In the genomic region with DNA sequence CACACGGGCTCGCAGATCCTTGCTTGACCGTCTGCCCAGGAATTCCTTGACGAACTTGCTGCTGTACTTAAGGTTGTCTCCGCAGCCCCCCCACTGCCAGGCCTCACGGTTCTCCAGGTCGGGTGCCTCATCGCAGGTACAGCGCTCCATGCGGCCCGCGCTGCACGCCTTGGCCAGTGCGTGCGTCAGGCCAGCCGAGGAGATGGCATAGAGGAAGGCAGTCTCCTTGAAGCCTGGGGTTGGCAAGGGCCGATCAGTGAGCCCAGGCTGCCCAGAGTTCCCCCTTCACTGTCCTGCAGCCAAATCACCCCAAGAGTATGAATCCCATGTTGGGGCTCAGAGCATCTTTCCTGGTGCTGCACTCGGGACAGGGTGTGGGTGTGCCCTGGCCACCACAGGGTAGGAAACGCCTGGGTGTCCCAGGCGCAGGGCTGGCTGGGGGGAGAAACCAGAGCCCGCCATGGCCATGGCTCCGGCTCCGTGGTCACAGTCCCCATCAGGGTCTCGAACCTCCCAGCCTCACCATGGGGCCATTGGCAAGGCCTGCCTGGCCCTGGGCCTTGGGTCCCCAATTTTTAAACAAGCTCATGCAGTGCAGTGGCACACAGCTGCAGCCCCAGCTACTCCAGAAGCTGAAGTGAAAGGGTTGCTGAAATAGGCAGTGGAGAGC, we compare ENCODE assay signal across 21 cellular contexts.
"Had no signal": no experiment of that assay in that cellular context is flagged by ENCODE, and none has a peak within 500 bp of the region (broad histone marks: within the 10 kb centered on the region; RNA-seq: fewer than 3 reads in every experiment).

No MANE protein-coding gene starts in this region.

- H3K27me3 Mint-ChIP-seq: naive B cell; stimulated activated naive CD8-positive, alpha-beta T cell treated with anti-CD3 and anti-CD28 coated beads, Interleukin-15, amount 100 ng/mL, for 72 hours had no signal

- ATAC-seq: psoas muscle; stimulated activated naive B cell treated with anti-CD40 and anti-IgM and Interleukin-4, amounts not matched to agents 10 μg/mL and 1 μg/mL and 100 μg/mL, for 72 hours; stimulated activated naive CD8-positive, alpha-beta T cell treated with anti-CD3 and anti-CD28 coated beads, Interleukin-15, amount 100 ng/mL, for 72 hours had no signal

- H3K4me3 ChIP-seq: coronary artery, dorsolateral prefrontal cortex, heart left ventricle, left ventricle myocardium inferior, psoas muscle, sigmoid colon, skin epidermis, testis had no signal

- H3K9me3 Mint-ChIP-seq: naive B cell; nephron; stimulated activated naive B cell treated with anti-CD40 and anti-IgM and Interleukin-4, amounts not matched to agents 10 μg/mL and 1 μg/mL and 100 μg/mL, for 72 hours; stimulated activated naive CD8-positive, alpha-beta T cell treated with anti-CD3 and anti-CD28 coated beads, Interleukin-15, amount 100 ng/mL, for 72 hours had no signal

- H3K4me1 ChIP-seq: left ventricle myocardium inferior, testis had no signal

- H3K27me3 ChIP-seq: dorsolateral prefrontal cortex, heart left ventricle, sigmoid colon, testis had no signal

- DNase-seq: dorsolateral prefrontal cortex; effector CD8-positive, alpha-beta T cell; foreskin melanocyte; hypothalamus; islet precursor cell; left ventricle myocardium inferior; mesendoderm; naive B cell; retina; sigmoid colon; stimulated activated CD4-positive, alpha-beta T cell treated with anti-CD3 and anti-CD28 coated beads, Interleukin-2, amount 100 ng/mL, for 24 hours; stimulated activated CD4-positive, alpha-beta T cell treated with anti-CD3 and anti-CD28 coated beads, Interleukin-4, amount 100 ng/mL, for 4 hours; stimulated activated naive B cell treated with anti-CD40 and anti-IgM and Interleukin-4, amounts not matched to agents 10 μg/mL and 1 μg/mL and 100 μg/mL, for 72 hours; stimulated activated naive CD8-positive, alpha-beta T cell treated with anti-CD3 and anti-CD28 coated beads, Interleukin-15, amount 100 ng/mL, for 72 hours; testis; trophoblast cell had no signal

- H3K36me3 Mint-ChIP-seq: naive B cell; stimulated activated naive B cell treated with anti-CD40 and anti-IgM and Interleukin-4, amounts not matched to agents 10 μg/mL and 1 μg/mL and 100 μg/mL, for 72 hours had no signal

- H3K4me1 Mint-ChIP-seq: naive B cell; stimulated activated naive B cell treated with anti-CD40 and anti-IgM and Interleukin-4, amounts not matched to agents 10 μg/mL and 1 μg/mL and 100 μg/mL, for 72 hours; stimulated activated naive CD8-positive, alpha-beta T cell treated with anti-CD3 and anti-CD28 coated beads, Interleukin-15, amount 100 ng/mL, for 72 hours had no signal

- H3K27ac Mint-ChIP-seq: naive B cell; nephron; stimulated activated naive B cell treated with anti-CD40 and anti-IgM and Interleukin-4, amounts not matched to agents 10 μg/mL and 1 μg/mL and 100 μg/mL, for 72 hours; stimulated activated naive CD8-positive, alpha-beta T cell treated with anti-CD3 and anti-CD28 coated beads, Interleukin-15, amount 100 ng/mL, for 72 hours had no signal

- H3K27ac ChIP-seq: coronary artery, dorsolateral prefrontal cortex, heart left ventricle, left ventricle myocardium inferior, psoas muscle, sigmoid colon, skin epidermis, testis had no signal

- H3K4me3 Mint-ChIP-seq: naive B cell; nephron; stimulated activated naive B cell treated with anti-CD40 and anti-IgM and Interleukin-4, amounts not matched to agents 10 μg/mL and 1 μg/mL and 100 μg/mL, for 72 hours; stimulated activated naive CD8-positive, alpha-beta T cell treated with anti-CD3 and anti-CD28 coated beads, Interleukin-15, amount 100 ng/mL, for 72 hours had no signal

- H3K9me3 ChIP-seq: heart left ventricle, left ventricle myocardium inferior, psoas muscle, sigmoid colon, testis had no signal
